In genomic region chr19:2150794-2151338, GRCh38 we compare ENCODE assay signal across 6 cellular contexts. TPM values are rescaled to one million over a fixed set of nuclear protein-coding genes. Genes with fewer than 3 reads are reported as not detected.
DNase-seq lines count a peak whose midpoint lies in the region; ATAC-seq and TF ChIP-seq lines count a peak whose summit lies in the region.

No MANE protein-coding gene starts in this region.

- no peak overlapping the region for H3K27ac Mint-ChIP-seq in activated CD4-positive, alpha-beta T cell treated with anti-CD3 and anti-CD28 coated beads for 36 hours
- no peak overlapping the region for H3K27ac Mint-ChIP-seq in T-helper 2 cell treated with Interferon-gamma antibody and Interleukin-4, amounts not matched to agents 5 μg/mL and 100 μg/mL, for 36 hours

- H3K9me3 Mint-ChIP-seq in activated CD4-positive, alpha-beta T cell treated with anti-CD3 and anti-CD28 coated beads for 36 hours (ENCODE audit: low read depth), result no peaks in the 10 kb centered on the region
- H3K9me3 Mint-ChIP-seq in T-helper 2 cell treated with Interferon-gamma antibody and Interleukin-4, amounts not matched to agents 5 μg/mL and 100 μg/mL, for 36 hours, result no peaks in the 10 kb centered on the region

- peak overlapping the region in 2 of 3 donors; percentile 57 to 80 for H3K27ac ChIP-seq in thyroid gland

- peak overlapping the region; percentile 81 for H3K4me3 Mint-ChIP-seq in activated CD4-positive, alpha-beta T cell treated with anti-CD3 and anti-CD28 coated beads for 36 hours
- peak overlapping the region; percentile 74 for H3K4me3 Mint-ChIP-seq in T-helper 2 cell treated with Interferon-gamma antibody and Interleukin-4, amounts not matched to agents 5 μg/mL and 100 μg/mL, for 36 hours

- peaks cover 14% of the 10 kb centered on the region for H3K36me3 Mint-ChIP-seq in activated CD4-positive, alpha-beta T cell treated with anti-CD3 and anti-CD28 coated beads for 36 hours (ENCODE audit: low read depth)
- peaks cover 9% of the 10 kb centered on the region for H3K36me3 Mint-ChIP-seq in T-helper 2 cell treated with Interferon-gamma antibody and Interleukin-4, amounts not matched to agents 5 μg/mL and 100 μg/mL, for 36 hours (ENCODE audit: low read depth)

- peak overlapping the region; percentile 87 to 98 (median 90) for H3K4me3 ChIP-seq in thyroid gland (replicated peaks in 1 of 3)

- TF ChIP-seq CTCF in thyroid gland (IDR thresholded peaks at IDR 0.05), result no peak

- intact Hi-C loops in activated CD4-positive, alpha-beta T cell treated with anti-CD3 and anti-CD28 coated beads for 36 hours (cut with DNase I, micrococcal nuclease), result loop anchor here (1.0 to 10.0 kb wide), 18 partner anchors 12 to 464 kb away; partner anchors contain the start of genes IZUMO4 (in 2 of the 2), MOB3A (in 2 of the 2), PLEKHJ1 (in 2 of the 2) and SF3A2 (in 2 of the 2)
- intact Hi-C loops in left ventricle myocardium superior (cut with micrococcal nuclease) (no loop called here), thyroid gland (cut with DNase I) (no loop called here)

- H3K4me1 Mint-ChIP-seq in activated CD4-positive, alpha-beta T cell treated with anti-CD3 and anti-CD28 coated beads for 36 hours, result peaks cover 43% of the 10 kb centered on the region
- peaks cover 24% of the 10 kb centered on the region for H3K4me1 Mint-ChIP-seq in T-helper 2 cell treated with Interferon-gamma antibody and Interleukin-4, amounts not matched to agents 5 μg/mL and 100 μg/mL, for 36 hours (ENCODE audit: low read depth)

- H3K9me3 ChIP-seq in thyroid gland, result no peaks in the 10 kb centered on the region

- no peak for ATAC-seq in activated CD4-positive, alpha-beta T cell treated with anti-CD3 and anti-CD28 coated beads for 36 hours
- no peak for ATAC-seq in left ventricle myocardium superior

- 0 to 3% methylated on average over 1 to 13 of the region's 36 CpGs for WGBS in thyroid gland, 2 donors

- no peaks in the 10 kb centered on the region for H3K36me3 ChIP-seq in thyroid gland

- no peak for TF ChIP-seq POLR2A in thyroid gland (IDR thresholded peaks at IDR 0.05)

- CTCF ChIA-PET in activated CD4-positive, alpha-beta T cell treated with anti-CD3 and anti-CD28 coated beads for 36 hours (lab: Charles Lee), result no interaction called here

- no peaks in the 10 kb centered on the region for H3K27me3 Mint-ChIP-seq in activated CD4-positive, alpha-beta T cell treated with anti-CD3 and anti-CD28 coated beads for 36 hours
- no peaks in the 10 kb centered on the region for H3K27me3 Mint-ChIP-seq in T-helper 2 cell treated with Interferon-gamma antibody and Interleukin-4, amounts not matched to agents 5 μg/mL and 100 μg/mL, for 36 hours (ENCODE audit: low read depth)

- H3K4me1 ChIP-seq in thyroid gland, result peaks cover 11 to 19% of the 10 kb centered on the region in 2 donors

- no peak for DNase-seq in activated CD4-positive, alpha-beta T cell treated with anti-CD3 and anti-CD28 coated beads for 36 hours
- no peak for DNase-seq in activated CD4-positive, alpha-beta T cell treated with anti-CD3 and anti-CD28 coated beads, Interleukin-2, amount 50 U/mL, for 4 hours
- DNase-seq in T-helper 2 cell treated with Interferon-gamma antibody and Interleukin-4, amounts not matched to agents 5 μg/mL and 100 μg/mL, for 36 hours (ENCODE audit: low spot score), result no peak
- DNase-seq in left ventricle myocardium superior (peak; percentile 58), thyroid gland (peak; percentile 15 to 35), CD1c-positive myeloid dendritic cell (ENCODE audit: extremely low spot score) (no peak)

- POLR2A ChIA-PET in activated CD4-positive, alpha-beta T cell treated with anti-CD3 and anti-CD28 coated beads for 36 hours (lab: Charles Lee), result no interaction called here

- no peaks in the 10 kb centered on the region for H3K27me3 ChIP-seq in thyroid gland

RNA-seq across cellular contexts. Expression of gene AP3D1, which starts 0.5 kb away (rescaled TPM):
- 100 to 1,000 TPM in 1 of 2 experiments, 10 to 100 TPM in 1; 82.7 to 105 TPM for total RNA-seq in activated CD4-positive, alpha-beta T cell treated with anti-CD3 and anti-CD28 coated beads for 36 hours
- total RNA-seq in left ventricle myocardium superior (78.2 TPM), thyroid gland (100 to 1,000 TPM in 3 of 4 donors, 10 to 100 TPM in 1; 62.5 to 121 (median 118) TPM)

RNA-seq across cellular contexts. Expression of gene DOT1L, which starts 12.9 kb away (rescaled TPM):
- total RNA-seq in activated CD4-positive, alpha-beta T cell treated with anti-CD3 and anti-CD28 coated beads for 36 hours, result 10 to 100 TPM; 62.5 to 73.8 TPM
- 11.9 TPM for total RNA-seq in left ventricle myocardium superior
- total RNA-seq in thyroid gland, result 10 to 100 TPM; 10.2 to 31.1 (median 17.2) TPM

RNA-seq across cellular contexts. Expression of gene IZUMO4, which starts 54.2 kb away (rescaled TPM):
- total RNA-seq in activated CD4-positive, alpha-beta T cell treated with anti-CD3 and anti-CD28 coated beads for 36 hours, result 10 to 100 TPM; 15.2 to 16.6 TPM
- 1.9 TPM for total RNA-seq in left ventricle myocardium superior
- 1 to 10 TPM; 1.1 to 4.2 (median 2.9) TPM for total RNA-seq in thyroid gland

RNA-seq across cellular contexts. Expression of gene MOB3A, which starts 54.7 kb away (rescaled TPM):
- 100 to 1,000 TPM; 148 to 156 TPM for total RNA-seq in activated CD4-positive, alpha-beta T cell treated with anti-CD3 and anti-CD28 coated beads for 36 hours
- 17.5 TPM for total RNA-seq in left ventricle myocardium superior
- total RNA-seq in thyroid gland, result 10 to 100 TPM; 18.5 to 40.4 (median 26.6) TPM

Comparison
In these comparisons a context has a peak if more than half of its experiments do, and no peak if none do; other contexts are left out.
1. DNase-seq: peak in left ventricle myocardium superior (single experiment) and thyroid gland (2 of 2); none in activated CD4-positive, alpha-beta T cell treated with anti-CD3 and anti-CD28 coated beads for 36 hours (single experiment), activated CD4-positive, alpha-beta T cell treated with anti-CD3 and anti-CD28 coated beads, Interleukin-2, amount 50 U/mL, for 4 hours (0 of 2), T-helper 2 cell treated with Interferon-gamma antibody and Interleukin-4, amounts not matched to agents 5 μg/mL and 100 μg/mL, for 36 hours (single experiment) and CD1c-positive myeloid dendritic cell (single experiment).
2. intact Hi-C loops: an anchor here in activated CD4-positive, alpha-beta T cell treated with anti-CD3 and anti-CD28 coated beads for 36 hours (1.0 to 10.0 kb wide); none called in left ventricle myocardium superior and thyroid gland.